ENCODE assay signal across 7 cellular contexts in the genomic region with DNA sequence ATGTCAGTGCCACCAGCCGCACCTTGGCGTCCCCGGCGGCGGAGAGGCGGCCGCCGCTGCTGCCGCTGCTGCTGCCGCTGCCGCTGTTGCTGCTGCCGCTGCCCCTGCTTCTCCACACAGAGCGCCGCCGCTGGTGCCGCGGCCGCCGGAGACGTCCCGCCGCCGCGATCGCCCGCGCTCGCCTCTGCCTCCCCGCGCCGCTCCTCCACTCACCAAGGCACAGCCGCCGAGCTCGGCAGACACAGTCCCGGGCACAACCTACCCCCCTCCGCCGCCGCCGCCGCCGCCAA. TPM values are rescaled to one million over a fixed set of nuclear protein-coding genes. Genes with fewer than 3 reads are reported as not detected.
DNase-seq lines count a peak whose midpoint lies in the region; ATAC-seq and TF ChIP-seq lines count a peak whose summit lies in the region.

Gene PPP3CA, minus strand, starts transcription at position 260 of the 290 bp plus-strand sequence.

- no peak for DNase-seq in activated T-helper 1 cell treated with anti-CD3 and anti-CD28 coated beads, Interleukin-12 subunit alpha, Interleukin-12 subunit beta, Interleukin-2, Interleukin-4 antibody, amounts not matched to agents 30 ng/mL and 10 ng/mL and 1 ng/mL, durations not matched to agents 14 hours and 24 hours and 36 hours (ENCODE audit: low spot score)
- DNase-seq in left ventricle myocardium inferior = no peak
- DNase-seq in gastrocnemius medialis = no peak
- DNase-seq in activated gamma-delta T cell (lab: John Stamatoyannopoulos, UW) = no peak
- no peak for DNase-seq in OCI-M2 (lab: John Stamatoyannopoulos, UW; ENCODE audit: unreplicated experiment)

- peak within 1 kb of the TSS; percentile 92 for H3K4me3 Mint-ChIP-seq in activated T-helper 1 cell treated with anti-CD3 and anti-CD28 coated beads, Interleukin-12 subunit alpha, Interleukin-12 subunit beta, Interleukin-2, Interleukin-4 antibody, amounts not matched to agents 30 ng/mL and 10 ng/mL and 1 ng/mL, durations not matched to agents 14 hours and 24 hours and 36 hours

- peaks cover 49% of the 10 kb centered on the region for H3K4me1 ChIP-seq in left ventricle myocardium inferior
- peaks cover 32 to 46% of the 10 kb centered on the region in 2 donors for H3K4me1 ChIP-seq in gastrocnemius medialis

- TF ChIP-seq CTCF in left ventricle myocardium inferior (IDR thresholded peaks at IDR 0.05; ENCODE audit: borderline replicate concordance) (no peak), gastrocnemius medialis (IDR thresholded peaks at IDR 0.05 in 4 of 5, conservative IDR thresholded peaks at IDR 0.05 in 1 of 5) (no peak)

- intact Hi-C loops in activated T-helper 1 cell treated with anti-CD3 and anti-CD28 coated beads, Interleukin-12 subunit alpha, Interleukin-12 subunit beta, Interleukin-2, Interleukin-4 antibody, amounts not matched to agents 30 ng/mL and 10 ng/mL and 1 ng/mL, durations not matched to agents 14 hours and 24 hours and 36 hours (cut with micrococcal nuclease) = loop anchor here (1.0 to 10.0 kb wide), 16 partner anchors 19 to 1520 kb away; partner anchors contain the start of genes CISD2, H2AZ1, SLC39A8 and UBE2D3
- intact Hi-C loops in left ventricle myocardium inferior (cut with micrococcal nuclease) = loop anchor here (10.0 kb wide), 1 partner anchor 152 kb away; no protein-coding TSS in a partner anchor
- intact Hi-C loops in gastrocnemius medialis (cut with DNase I; ENCODE audit: low total_unique reads) = loop anchor here (1.0 to 10.0 kb wide), 8 partner anchors 112 to 1782 kb away; partner anchors contain the start of genes DNAJB14, TRMT10A and UBE2D3

- peaks cover 11% of the 10 kb centered on the region for H3K36me3 Mint-ChIP-seq in activated T-helper 1 cell treated with anti-CD3 and anti-CD28 coated beads, Interleukin-12 subunit alpha, Interleukin-12 subunit beta, Interleukin-2, Interleukin-4 antibody, amounts not matched to agents 30 ng/mL and 10 ng/mL and 1 ng/mL, durations not matched to agents 14 hours and 24 hours and 36 hours (ENCODE audit: low read depth)

- no peaks in the 10 kb centered on the region for H3K9me3 Mint-ChIP-seq in activated T-helper 1 cell treated with anti-CD3 and anti-CD28 coated beads, Interleukin-12 subunit alpha, Interleukin-12 subunit beta, Interleukin-2, Interleukin-4 antibody, amounts not matched to agents 30 ng/mL and 10 ng/mL and 1 ng/mL, durations not matched to agents 14 hours and 24 hours and 36 hours

- peaks cover 36% of the 10 kb centered on the region for H3K4me1 Mint-ChIP-seq in activated T-helper 1 cell treated with anti-CD3 and anti-CD28 coated beads, Interleukin-12 subunit alpha, Interleukin-12 subunit beta, Interleukin-2, Interleukin-4 antibody, amounts not matched to agents 30 ng/mL and 10 ng/mL and 1 ng/mL, durations not matched to agents 14 hours and 24 hours and 36 hours (ENCODE audit: low read depth)

- H3K27ac Mint-ChIP-seq in activated T-helper 1 cell treated with anti-CD3 and anti-CD28 coated beads, Interleukin-12 subunit alpha, Interleukin-12 subunit beta, Interleukin-2, Interleukin-4 antibody, amounts not matched to agents 30 ng/mL and 10 ng/mL and 1 ng/mL, durations not matched to agents 14 hours and 24 hours and 36 hours = peak within 1 kb of the TSS; percentile 93

- in situ Hi-C loops in gastrocnemius medialis (cut with MboI; ENCODE audit: low sequenced_read_pairs in 4 of 4) = loop anchor here in 2 of 4 donors (25.0 kb wide), 2 partner anchors 135 to 160 kb away; no protein-coding TSS in a partner anchor

- no peaks in the 10 kb centered on the region for H3K36me3 ChIP-seq in left ventricle myocardium inferior
- no peaks in the 10 kb centered on the region for H3K36me3 ChIP-seq in gastrocnemius medialis

- H3K4me3 ChIP-seq in left ventricle myocardium inferior (peak within 1 kb of the TSS; percentile 93), gastrocnemius medialis (peak within 1 kb of the TSS; percentile 82 to 96 (median 90))

- H3K27ac ChIP-seq in left ventricle myocardium inferior (replicated peaks) (peak within 1 kb of the TSS; percentile 98), gastrocnemius medialis (peak within 1 kb of the TSS; percentile 95 to 100 (median 96))

- TF ChIP-seq POLR2A in gastrocnemius medialis (IDR thresholded peaks at IDR 0.05) = peak; percentile 82 to 93

- peaks cover 55% of the 10 kb centered on the region for H3K27me3 Mint-ChIP-seq in activated T-helper 1 cell treated with anti-CD3 and anti-CD28 coated beads, Interleukin-12 subunit alpha, Interleukin-12 subunit beta, Interleukin-2, Interleukin-4 antibody, amounts not matched to agents 30 ng/mL and 10 ng/mL and 1 ng/mL, durations not matched to agents 14 hours and 24 hours and 36 hours (ENCODE audit: insufficient read depth)

- ATAC-seq in GM18870 (IDR thresholded peaks at IDR 0.05; ENCODE audit: unreplicated experiment) = peak; percentile 7
- peak; percentile 13 for ATAC-seq in HG02870 (IDR thresholded peaks at IDR 0.05; ENCODE audit: unreplicated experiment)
- peak in 1 of 2 donors; percentile 32 for ATAC-seq in gastrocnemius medialis

- H3K9me3 ChIP-seq in left ventricle myocardium inferior (replicated peaks) (no peaks in the 10 kb centered on the region), gastrocnemius medialis (no peaks in the 10 kb centered on the region)

- no peaks in the 10 kb centered on the region for H3K27me3 ChIP-seq in left ventricle myocardium inferior (ENCODE audit: low read depth)
- H3K27me3 ChIP-seq in gastrocnemius medialis = no peaks in the 10 kb centered on the region

RNA-seq across cellular contexts. Expression of gene PPP3CA, which starts in this region (rescaled TPM):
- total RNA-seq in activated T-helper 1 cell treated with anti-CD3 and anti-CD28 coated beads, Interleukin-12 subunit alpha, Interleukin-12 subunit beta, Interleukin-2, Interleukin-4 antibody, amounts not matched to agents 30 ng/mL and 10 ng/mL and 1 ng/mL, durations not matched to agents 14 hours and 24 hours and 36 hours = 10.0 and 11.3 TPM in 2 replicates
- total RNA-seq in left ventricle myocardium inferior = 16.7 TPM
- total RNA-seq in gastrocnemius medialis = 10 to 100 TPM; 25.1 to 30.3 (median 26.7) TPM
